Comparison of ENCODE assay signal across 8 cellular contexts in the genomic region with DNA sequence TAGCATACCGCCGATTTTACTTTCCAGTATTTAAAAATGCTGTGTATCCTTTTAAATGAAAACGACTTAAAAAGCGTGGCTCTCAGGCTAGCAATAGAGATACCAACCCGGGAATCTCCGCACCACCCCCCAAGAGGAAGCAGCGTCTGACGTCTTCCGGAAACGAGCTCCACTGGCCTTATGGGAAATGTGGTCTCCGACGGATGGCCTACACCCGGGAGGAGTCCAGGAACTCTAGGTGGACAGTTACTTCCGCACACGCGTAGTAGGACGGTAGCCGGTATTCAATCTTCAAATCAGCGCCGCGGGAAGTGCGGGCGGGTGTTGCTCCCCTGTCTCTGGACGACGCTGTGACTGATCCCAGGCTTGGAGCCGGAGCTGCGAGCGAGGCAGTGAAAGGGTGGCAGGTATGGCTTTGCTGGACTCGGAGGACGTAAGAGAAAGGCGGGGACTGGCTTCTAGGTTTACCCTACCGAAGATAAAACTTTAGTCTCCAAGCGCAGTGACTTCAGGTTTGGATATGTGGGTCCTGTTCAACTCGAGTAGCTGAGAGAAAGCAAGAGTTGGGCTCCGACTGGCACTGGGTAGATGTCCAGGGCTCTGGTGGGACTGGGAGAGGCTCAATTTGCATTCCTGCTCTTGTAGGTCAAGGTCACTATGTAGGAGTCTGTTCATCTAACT. TPM values are rescaled to one million over a fixed set of nuclear protein-coding genes. Genes with fewer than 3 reads are reported as not detected.
DNase-seq lines count a peak whose midpoint lies in the region; ATAC-seq and TF ChIP-seq lines count a peak whose summit lies in the region.

A gene (plus strand): TSS at position 257 of the 681 bp plus-strand sequence. CDS start 1,530 bp downstream, outside the sequence.

- no peaks in the 10 kb centered on the region; the same call in 1 of the 2 replicates for H3K79me2 ChIP-seq in GM23338 (replicated peaks; ENCODE audit: insufficient read depth)

- no peaks in the 10 kb centered on the region for H3F3A ChIP-seq in GM23338 (replicated peaks; ENCODE audit: low read depth)

- H3K27ac Mint-ChIP-seq in GM23338: peak within 1 kb of the TSS; percentile 95
- H3K27ac Mint-ChIP-seq in activated T-helper 17 cell treated with anti-CD3 and anti-CD28 coated beads, Interleukin-2, amount 50 U/mL, for 72 hours: peak within 1 kb of the TSS; percentile 90
- peak within 1 kb of the TSS; percentile 84 to 93 for H3K27ac Mint-ChIP-seq in natural killer cell treated with Interleukin-12 subunit alpha and Interleukin-12 subunit beta and Interleukin-15 and Interleukin-18, amount 100 ng/mL, for 72 hours

- H3K27me3 ChIP-seq in GM23338 (ENCODE audit: insufficient read depth): no peaks in the 10 kb centered on the region

- H3K4me1 ChIP-seq in GM23338 (ENCODE audit: insufficient read depth): peaks cover 6% of the 10 kb centered on the region; the same call in 1 of the 2 replicates

- peak within 1 kb of the TSS; percentile 92 for H3K27ac ChIP-seq in GM23338 (ENCODE audit: low read depth)

- 0 out of 2 replicates have a peak, but pooled peaks cover 3% of the 10 kb centered on the region for H3K36me3 ChIP-seq in GM23338 (ENCODE audit: insufficient read depth)

- peak within 1 kb of the TSS; percentile 86 for H3K4me2 ChIP-seq in GM23338

- no peaks in the 10 kb centered on the region for H3K9me2 ChIP-seq in GM23338 (ENCODE audit: insufficient read depth)

- H3K4me3 ChIP-seq in GM23338: peak within 1 kb of the TSS; percentile 58

- peaks cover 11% of the 10 kb centered on the region; the same call in 2 of the 3 replicates for H3K36me3 Mint-ChIP-seq in GM23338 (ENCODE audit: low read depth)
- H3K36me3 Mint-ChIP-seq in activated T-helper 17 cell treated with anti-CD3 and anti-CD28 coated beads, Interleukin-2, amount 50 U/mL, for 72 hours (ENCODE audit: low read depth): peaks cover 9% of the 10 kb centered on the region
- H3K36me3 Mint-ChIP-seq in natural killer cell treated with Interleukin-12 subunit alpha and Interleukin-12 subunit beta and Interleukin-15 and Interleukin-18, amount 100 ng/mL, for 72 hours: peaks cover 11% of the 10 kb centered on the region

- H3K9me3 Mint-ChIP-seq in GM23338: peaks cover 8% of the 10 kb centered on the region; the same call in 1 of the 3 replicates
- H3K9me3 Mint-ChIP-seq in activated T-helper 17 cell treated with anti-CD3 and anti-CD28 coated beads, Interleukin-2, amount 50 U/mL, for 72 hours: peaks cover 7% of the 10 kb centered on the region
- peaks cover 6% of the 10 kb centered on the region for H3K9me3 Mint-ChIP-seq in natural killer cell treated with Interleukin-12 subunit alpha and Interleukin-12 subunit beta and Interleukin-15 and Interleukin-18, amount 100 ng/mL, for 72 hours

- no peaks in the 10 kb centered on the region for H4K20me1 ChIP-seq in GM23338 (replicated peaks; ENCODE audit: insufficient read depth)

- H3K4me3 Mint-ChIP-seq in GM23338: peak within 1 kb of the TSS; percentile 99
- H3K4me3 Mint-ChIP-seq in activated T-helper 17 cell treated with anti-CD3 and anti-CD28 coated beads, Interleukin-2, amount 50 U/mL, for 72 hours: peak within 1 kb of the TSS; percentile 90
- peak within 1 kb of the TSS; percentile 93 for H3K4me3 Mint-ChIP-seq in natural killer cell treated with Interleukin-12 subunit alpha and Interleukin-12 subunit beta and Interleukin-15 and Interleukin-18, amount 100 ng/mL, for 72 hours

- peak within 1 kb of the TSS; percentile 57 for H2AFZ ChIP-seq in GM23338

- no peak for TF ChIP-seq CTCF in GM23338 (conservative IDR thresholded peaks at IDR 0.05; ENCODE audit: low read depth in 2 of 2)

- H3K4me1 Mint-ChIP-seq in GM23338: peaks cover 9% of the 10 kb centered on the region; the same call in 2 of the 3 replicates
- peaks cover 19% of the 10 kb centered on the region for H3K4me1 Mint-ChIP-seq in activated T-helper 17 cell treated with anti-CD3 and anti-CD28 coated beads, Interleukin-2, amount 50 U/mL, for 72 hours
- H3K4me1 Mint-ChIP-seq in natural killer cell treated with Interleukin-12 subunit alpha and Interleukin-12 subunit beta and Interleukin-15 and Interleukin-18, amount 100 ng/mL, for 72 hours (ENCODE audit: low read depth in 2 of 2): peaks cover 22 to 26% of the 10 kb centered on the region in 2 donors

- peaks cover 4% of the 10 kb centered on the region for H3K27me3 Mint-ChIP-seq in GM23338 (ENCODE audit: insufficient read depth, low read depth, poor library complexity)
- no peaks in the 10 kb centered on the region for H3K27me3 Mint-ChIP-seq in activated T-helper 17 cell treated with anti-CD3 and anti-CD28 coated beads, Interleukin-2, amount 50 U/mL, for 72 hours
- peaks cover 11 to 13% of the 10 kb centered on the region in 2 donors for H3K27me3 Mint-ChIP-seq in natural killer cell treated with Interleukin-12 subunit alpha and Interleukin-12 subunit beta and Interleukin-15 and Interleukin-18, amount 100 ng/mL, for 72 hours

- peak; percentile 99 for ATAC-seq in GM23338
- ATAC-seq in activated T-helper 17 cell treated with anti-CD3 and anti-CD28 coated beads, Interleukin-2, amount 50 U/mL, for 72 hours (replicated peaks): peak; percentile 99
- peak; percentile 99 to 100 for ATAC-seq in natural killer cell treated with Interleukin-12 subunit alpha and Interleukin-12 subunit beta and Interleukin-15 and Interleukin-18, amount 100 ng/mL, for 72 hours

- DNase-seq in Daoy (ENCODE audit: low read depth) (peak; percentile 97), GM23338 (ENCODE audit: low spot score) (peak; percentile 96), LHCN-M2 (ENCODE audit: low read depth) (peak; percentile 95), RPMI7951 (ENCODE audit: low read depth) (peak; percentile 97), fibroblast of peridontal ligament (ENCODE audit: extremely low read depth) (peak; percentile 91)
- DNase-seq in natural killer cell treated with Interleukin-12 subunit alpha and Interleukin-12 subunit beta and Interleukin-15 and Interleukin-18, amount 100 ng/mL, for 72 hours (ENCODE audit: low spot score): peak; percentile 93
- DNase-seq in stimulated activated naive CD4-positive, alpha-beta T cell treated with Interleukin-2 at 50 U/mL for 16 hours (lab: John Stamatoyannopoulos, UW): peak; percentile 84

TF ChIP-seq in GM23338, 12 proteins besides CTCF, POLR2A, EP300 and RAD21:
- TF ChIP-seq, protein P1, sequence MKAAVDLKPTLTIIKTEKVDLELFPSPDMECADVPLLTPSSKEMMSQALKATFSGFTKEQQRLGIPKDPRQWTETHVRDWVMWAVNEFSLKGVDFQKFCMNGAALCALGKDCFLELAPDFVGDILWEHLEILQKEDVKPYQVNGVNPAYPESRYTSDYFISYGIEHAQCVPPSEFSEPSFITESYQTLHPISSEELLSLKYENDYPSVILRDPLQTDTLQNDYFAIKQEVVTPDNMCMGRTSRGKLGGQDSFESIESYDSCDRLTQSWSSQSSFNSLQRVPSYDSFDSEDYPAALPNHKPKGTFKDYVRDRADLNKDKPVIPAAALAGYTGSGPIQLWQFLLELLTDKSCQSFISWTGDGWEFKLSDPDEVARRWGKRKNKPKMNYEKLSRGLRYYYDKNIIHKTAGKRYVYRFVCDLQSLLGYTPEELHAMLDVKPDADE (IDR thresholded peaks at IDR 0.05): peak; percentile 91
- TF ChIP-seq EZH2phosphoT487 (IDR thresholded peaks at IDR 0.05; ENCODE audit: unreplicated experiment) (no peak), NANOG (IDR thresholded peaks at IDR 0.05; ENCODE audit: borderline replicate concordance) (no peak), POLR2AphosphoS5 (IDR thresholded peaks at IDR 0.05; ENCODE audit: low read depth) (peak; percentile 92), CREB1 (CRISPR knock-in tag; IDR thresholded peaks at IDR 0.05; ENCODE audit: low read depth) (peak; percentile 89), STAT1 (IDR thresholded peaks at IDR 0.05; ENCODE audit: unreplicated experiment) (no peak)
TF ChIP-seq in GM23338: peak in this region for 3.

RNA-seq across cellular contexts. Expression of the gene that starts here (rescaled TPM):
- total RNA-seq in Daoy (2014; rRNA removed; shearing (Covaris generic)): 8.6 and 8.7 TPM in 2 replicates
- total RNA-seq in GM23338 (2014; rRNA removed; shearing (Covaris generic)): 7.6 and 11.5 TPM in 2 replicates
- polyA plus RNA-seq in GM23338 (2016; fragmentation: Nextera tagmentation; extraction: Ambion mirVana): 4.7 and 8.9 TPM in 2 replicates
- total RNA-seq in LHCN-M2 (2014; rRNA removed): 4.8 and 7.5 TPM in 2 replicates
- polyA plus RNA-seq in LHCN-M2 (2012): 2.5 TPM
- 7.6 and 9.7 TPM in 2 replicates for total RNA-seq in RPMI7951 (2014; rRNA removed; shearing (Covaris generic))
- total RNA-seq in activated T-helper 17 cell treated with anti-CD3 and anti-CD28 coated beads, Interleukin-2, amount 50 U/mL, for 72 hours: 1 to 10 TPM; 3.5 to 5.8 TPM
- total RNA-seq in natural killer cell treated with Interleukin-12 subunit alpha and Interleukin-12 subunit beta and Interleukin-15 and Interleukin-18, amount 100 ng/mL, for 72 hours: 1 to 10 TPM; 6.6 to 9.3 TPM

Comparison
In these comparisons a context has a peak if more than half of its experiments do, and no peak if none do; other contexts are left out.
1. Peak in every context shown above with its lines: DNase-seq, ATAC-seq, H3K4me3 ChIP-seq and H3K27ac ChIP-seq.